36 cellular contexts compared by ENCODE assay signal in genomic region chr4:151400343-151400742, GRCh38. TPM values are rescaled to one million over a fixed set of nuclear protein-coding genes. Genes with fewer than 3 reads are reported as not detected.
"Had no signal": no experiment of that assay in that cellular context is flagged by ENCODE, and none has a peak within 500 bp of the region (broad histone marks: within the 10 kb centered on the region; RNA-seq: fewer than 3 reads in every experiment).

No MANE protein-coding gene starts in this region.

- H3K4me1 ChIP-seq: adrenal gland, ascending aorta, body of pancreas, breast epithelium had no signal

- H3K36me3 Mint-ChIP-seq: activated naive CD4-positive, alpha-beta T cell treated with anti-CD3 and anti-CD28 coated beads, Interleukin-2, amount 10 ng/mL, durations not matched to agents 7 days and 5 days; activated naive CD4-positive, alpha-beta T cell treated with anti-CD3 and anti-CD28 coated beads, Interleukin-2, amount 50 U/mL, for 24 hours; activated naive CD4-positive, alpha-beta T cell treated with anti-CD3 and anti-CD28 coated beads, Interleukin-2, amount 50 U/mL, for 72 hours; activated naive CD8-positive, alpha-beta T cell; activated naive CD8-positive, alpha-beta T cell treated with anti-CD3 and anti-CD28 coated beads for 36 hours; activated naive CD8-positive, alpha-beta T cell treated with anti-CD3 and anti-CD28 coated beads, Interleukin-2, amount 10 ng/mL, durations not matched to agents 7 days and 5 days; brain had no signal

- H3K27me3 Mint-ChIP-seq: activated naive CD4-positive, alpha-beta T cell treated with anti-CD3 and anti-CD28 coated beads, Interleukin-2, amount 50 U/mL, for 24 hours; activated naive CD8-positive, alpha-beta T cell treated with anti-CD3 and anti-CD28 coated beads, Interleukin-2, amount 50 U/mL, for 24 hours; activated T-helper 17 cell treated with anti-CD3 and anti-CD28 coated beads, Interleukin-2, amount 50 U/mL, for 72 hours had no signal

- H3K4me3 ChIP-seq: adrenal gland, ascending aorta, body of pancreas, breast epithelium, cardiac muscle cell had no signal

- H3K4me1 Mint-ChIP-seq: activated naive CD4-positive, alpha-beta T cell treated with anti-CD3 and anti-CD28 coated beads, Interleukin-2, amount 10 ng/mL, durations not matched to agents 7 days and 5 days; activated naive CD4-positive, alpha-beta T cell treated with anti-CD3 and anti-CD28 coated beads, Interleukin-2, amount 50 U/mL, for 24 hours; activated naive CD8-positive, alpha-beta T cell treated with anti-CD3 and anti-CD28 coated beads for 36 hours; activated naive CD8-positive, alpha-beta T cell treated with anti-CD3 and anti-CD28 coated beads, Interleukin-2, amount 10 ng/mL, durations not matched to agents 7 days and 5 days; activated naive CD8-positive, alpha-beta T cell treated with anti-CD3 and anti-CD28 coated beads, Interleukin-2, amount 50 U/mL, for 24 hours; activated T-helper 17 cell treated with anti-CD3 and anti-CD28 coated beads, Interleukin-2, amount 50 U/mL, for 72 hours; brain; central memory CD8-positive, alpha-beta T cell had no signal

- DNase-seq: activated effector memory CD4-positive, alpha-beta T cell treated with anti-CD3 and anti-CD28 coated beads, Interleukin-2, amount 50 U/mL, for 16 hours; activated effector memory CD4-positive, alpha-beta T cell treated with Interleukin-2 at 50 U/mL for 16 hours; activated gamma-delta T cell; activated gamma-delta T cell treated with Interleukin-2 at 50 U/mL for 16 hours; activated naive CD4-positive, alpha-beta T cell; activated naive CD4-positive, alpha-beta T cell treated with anti-CD3 and anti-CD28 coated beads for 36 hours; activated naive CD4-positive, alpha-beta T cell treated with anti-CD3 and anti-CD28 coated beads, Interleukin-2, amount 10 ng/mL, durations not matched to agents 7 days and 5 days; activated naive CD4-positive, alpha-beta T cell treated with anti-CD3 and anti-CD28 coated beads, Interleukin-2, amount 50 U/mL, for 16 hours; activated naive CD4-positive, alpha-beta T cell treated with Interleukin-2 at 50 U/mL for 16 hours; activated naive CD8-positive, alpha-beta T cell treated with anti-CD3 and anti-CD28 coated beads for 36 hours; activated naive CD8-positive, alpha-beta T cell treated with anti-CD3 and anti-CD28 coated beads, Interleukin-2, amount 10 ng/mL, durations not matched to agents 7 days and 5 days; activated naive CD8-positive, alpha-beta T cell treated with anti-CD3 and anti-CD28 coated beads, Interleukin-2, amount 50 U/mL, for 24 hours; activated T-cell treated with anti-CD3 and anti-CD28 coated beads, Interleukin-2, amount 50 U/mL, for 4 hours; activated T-cell treated with anti-CD3 and anti-CD28 coated beads, Interleukin-2, amount 50 U/mL, for 48 hours; activated T-cell treated with anti-CD3 and anti-CD28 coated beads, Interleukin-2, amount 50 U/mL, for 72 hours; adrenal gland; amniotic stem cell; amygdala; anterior cingulate cortex; aorta; body of pancreas; brain microvascular endothelial cell; caudate nucleus; central memory CD4-positive, alpha-beta T cell; cerebellar nuclear complex had no signal

- H3K9me3 ChIP-seq: adrenal gland, ascending aorta, body of pancreas, breast epithelium had no signal

- H3K27ac ChIP-seq: adrenal gland, ascending aorta, body of pancreas, brain microvascular endothelial cell, breast epithelium, cardiac muscle cell had no signal

- H3K36me3 ChIP-seq: adrenal gland, ascending aorta, brain microvascular endothelial cell, breast epithelium, cardiac muscle cell had no signal

- H3K9me3 Mint-ChIP-seq: activated naive CD4-positive, alpha-beta T cell treated with anti-CD3 and anti-CD28 coated beads for 36 hours; activated naive CD4-positive, alpha-beta T cell treated with anti-CD3 and anti-CD28 coated beads, Interleukin-2, amount 10 ng/mL, durations not matched to agents 7 days and 5 days; activated naive CD4-positive, alpha-beta T cell treated with anti-CD3 and anti-CD28 coated beads, Interleukin-2, amount 50 U/mL, for 24 hours; activated naive CD8-positive, alpha-beta T cell treated with anti-CD3 and anti-CD28 coated beads, Interleukin-2, amount 10 ng/mL, durations not matched to agents 7 days and 5 days; activated naive CD8-positive, alpha-beta T cell treated with anti-CD3 and anti-CD28 coated beads, Interleukin-2, amount 50 U/mL, for 24 hours; activated T-cell treated with anti-CD3 and anti-CD28 coated beads, Interleukin-2, amount 50 U/mL, for 4 hours; activated T-cell treated with anti-CD3 and anti-CD28 coated beads, Interleukin-2, amount 50 U/mL, for 72 hours; activated T-helper 1 cell treated with anti-CD3 and anti-CD28 coated beads, Interleukin-12 subunit alpha, Interleukin-12 subunit beta, Interleukin-2, Interleukin-4 antibody, amounts not matched to agents 30 ng/mL and 10 ng/mL and 1 ng/mL, durations not matched to agents 14 hours and 24 hours and 36 hours; activated T-helper 17 cell treated with anti-CD3 and anti-CD28 coated beads, Interleukin-2, amount 50 U/mL, for 72 hours; activated T-helper 2 cell treated with anti-CD3 and anti-CD28 coated beads, Interferon-gamma antibody, Interleukin-2, Interleukin-4, amounts not matched to agents 10 μg/mL and 5 μg/mL and 100 μg/mL, durations not matched to agents 14 hours and 24 hours and 36 hours; central memory CD8-positive, alpha-beta T cell had no signal

- H3K27me3 ChIP-seq: adrenal gland, ascending aorta, body of pancreas, brain microvascular endothelial cell, breast epithelium, cardiac muscle cell had no signal

- H3K4me3 Mint-ChIP-seq: activated naive CD4-positive, alpha-beta T cell treated with anti-CD3 and anti-CD28 coated beads for 36 hours; activated naive CD4-positive, alpha-beta T cell treated with anti-CD3 and anti-CD28 coated beads, Interleukin-2, amount 10 ng/mL, durations not matched to agents 7 days and 5 days; activated naive CD4-positive, alpha-beta T cell treated with anti-CD3 and anti-CD28 coated beads, Interleukin-2, amount 50 U/mL, for 24 hours; activated naive CD8-positive, alpha-beta T cell; activated naive CD8-positive, alpha-beta T cell treated with anti-CD3 and anti-CD28 coated beads for 36 hours; activated naive CD8-positive, alpha-beta T cell treated with anti-CD3 and anti-CD28 coated beads, Interleukin-2, amount 10 ng/mL, durations not matched to agents 7 days and 5 days; activated naive CD8-positive, alpha-beta T cell treated with anti-CD3 and anti-CD28 coated beads, Interleukin-2, amount 50 U/mL, for 24 hours; activated T-cell treated with anti-CD3 and anti-CD28 coated beads, Interleukin-2, amount 50 U/mL, for 4 hours; activated T-cell treated with anti-CD3 and anti-CD28 coated beads, Interleukin-2, amount 50 U/mL, for 72 hours; activated T-helper 1 cell treated with anti-CD3 and anti-CD28 coated beads, Interleukin-12 subunit alpha, Interleukin-12 subunit beta, Interleukin-2, Interleukin-4 antibody, amounts not matched to agents 30 ng/mL and 10 ng/mL and 1 ng/mL, durations not matched to agents 14 hours and 24 hours and 36 hours; activated T-helper 17 cell treated with anti-CD3 and anti-CD28 coated beads, Interleukin-2, amount 50 U/mL, for 72 hours; brain; central memory CD8-positive, alpha-beta T cell had no signal

- ATAC-seq: activated naive CD4-positive, alpha-beta T cell treated with anti-CD3 and anti-CD28 coated beads, Interleukin-2, amount 50 U/mL, for 72 hours; activated naive CD8-positive, alpha-beta T cell treated with anti-CD3 and anti-CD28 coated beads, Interleukin-2, amount 50 U/mL, for 24 hours; activated T-cell treated with anti-CD3 and anti-CD28 coated beads, Interleukin-2, amount 50 U/mL, for 4 hours; activated T-cell treated with anti-CD3 and anti-CD28 coated beads, Interleukin-2, amount 50 U/mL, for 72 hours; activated T-helper 17 cell treated with anti-CD3 and anti-CD28 coated beads, Interleukin-2, amount 50 U/mL, for 72 hours; body of pancreas had no signal

- H3K27ac Mint-ChIP-seq: activated naive CD4-positive, alpha-beta T cell treated with anti-CD3 and anti-CD28 coated beads for 36 hours; activated naive CD4-positive, alpha-beta T cell treated with anti-CD3 and anti-CD28 coated beads, Interleukin-2, amount 10 ng/mL, durations not matched to agents 7 days and 5 days; activated naive CD4-positive, alpha-beta T cell treated with anti-CD3 and anti-CD28 coated beads, Interleukin-2, amount 50 U/mL, for 24 hours; activated naive CD4-positive, alpha-beta T cell treated with anti-CD3 and anti-CD28 coated beads, Interleukin-2, amount 50 U/mL, for 72 hours; activated naive CD8-positive, alpha-beta T cell; activated naive CD8-positive, alpha-beta T cell treated with anti-CD3 and anti-CD28 coated beads for 36 hours; activated naive CD8-positive, alpha-beta T cell treated with anti-CD3 and anti-CD28 coated beads, Interleukin-2, amount 10 ng/mL, durations not matched to agents 7 days and 5 days; activated naive CD8-positive, alpha-beta T cell treated with anti-CD3 and anti-CD28 coated beads, Interleukin-2, amount 50 U/mL, for 24 hours; activated T-cell treated with anti-CD3 and anti-CD28 coated beads, Interleukin-2, amount 50 U/mL, for 72 hours; activated T-helper 1 cell treated with anti-CD3 and anti-CD28 coated beads, Interleukin-12 subunit alpha, Interleukin-12 subunit beta, Interleukin-2, Interleukin-4 antibody, amounts not matched to agents 30 ng/mL and 10 ng/mL and 1 ng/mL, durations not matched to agents 14 hours and 24 hours and 36 hours; activated T-helper 17 cell treated with anti-CD3 and anti-CD28 coated beads, Interleukin-2, amount 50 U/mL, for 72 hours; activated T-helper 2 cell treated with anti-CD3 and anti-CD28 coated beads, Interferon-gamma antibody, Interleukin-2, Interleukin-4, amounts not matched to agents 10 μg/mL and 5 μg/mL and 100 μg/mL, durations not matched to agents 14 hours and 24 hours and 36 hours; brain had no signal

RNA-seq across cellular contexts. Expression of gene FHIP1A, which starts 8.6 kb away (rescaled TPM):
- total RNA-seq: activated T-helper 1 cell treated with anti-CD3 and anti-CD28 coated beads, Interleukin-12 subunit alpha, Interleukin-12 subunit beta, Interleukin-2, Interleukin-4 antibody, amounts not matched to agents 30 ng/mL and 10 ng/mL and 1 ng/mL, durations not matched to agents 14 hours and 24 hours and 36 hours; activated T-helper 2 cell treated with anti-CD3 and anti-CD28 coated beads, Interferon-gamma antibody, Interleukin-2, Interleukin-4, amounts not matched to agents 10 μg/mL and 5 μg/mL and 100 μg/mL, durations not matched to agents 14 hours and 24 hours and 36 hours; ascending aorta had no signal
